Comparison of ENCODE assay signal across 8 cellular contexts in genomic region chr11:68459886-68460740, GRCh38. TPM values are rescaled to one million over a fixed set of nuclear protein-coding genes. Genes with fewer than 3 reads are reported as not detected.
DNase-seq lines count a peak whose midpoint lies in the region; ATAC-seq and TF ChIP-seq lines count a peak whose summit lies in the region.

No MANE protein-coding gene starts in this region.

- peaks cover 37% of the 10 kb centered on the region for H3K4me1 Mint-ChIP-seq in activated naive CD8-positive, alpha-beta T cell (ENCODE audit: low read depth)
- H3K4me1 Mint-ChIP-seq in glutamatergic neuron (ENCODE audit: low read depth, unreplicated experiment) = peaks cover 12% of the 10 kb centered on the region

- peak; percentile 98 for DNase-seq in GM10248 (ENCODE audit: extremely low spot score)
- DNase-seq in NCI-H1105 (lab: John Stamatoyannopoulos, UW) = peak; percentile 99
- DNase-seq in glutamatergic neuron = peak; percentile 97
- peak; percentile 90 for DNase-seq in omental fat pad (ENCODE audit: low spot score)

- H3K27ac Mint-ChIP-seq in activated naive CD8-positive, alpha-beta T cell = peak overlapping the region; percentile 94
- peak overlapping the region; percentile 90 for H3K27ac Mint-ChIP-seq in glutamatergic neuron (ENCODE audit: unreplicated experiment)

- CTCF ChIA-PET in GM10248 (lab: Yijun Ruan, JAX) = interaction anchor here (1.1 kb wide), 1 partner anchor 249 kb away, joined by 3 read pairs; no protein-coding TSS in a partner anchor

- peak overlapping the region; percentile 93 for H3K4me3 Mint-ChIP-seq in activated naive CD8-positive, alpha-beta T cell
- peak overlapping the region; percentile 83 for H3K4me3 Mint-ChIP-seq in glutamatergic neuron (ENCODE audit: unreplicated experiment)

- no peaks in the 10 kb centered on the region for H3K27me3 Mint-ChIP-seq in activated naive CD8-positive, alpha-beta T cell
- H3K27me3 Mint-ChIP-seq in glutamatergic neuron (ENCODE audit: unreplicated experiment) = peaks cover 15% of the 10 kb centered on the region

- POLR2A ChIA-PET in GM10248 (lab: Yijun Ruan, JAX) = interaction anchor here (0.9 kb wide), 1 partner anchor 696 kb away, joined by 3 read pairs; the partner anchor contains the start of gene SMIM38

- TF ChIP-seq CTCF in GM10248 (IDR thresholded peaks at IDR 0.05; ENCODE audit: control extremely low read depth, extremely low read depth, low read depth, missing control alignments) (no peak), glutamatergic neuron (IDR thresholded peaks at IDR 0.05; ENCODE audit: partially characterized antibody, unreplicated experiment) (no peak), omental fat pad (IDR thresholded peaks at IDR 0.05) (no peak)

- peak overlapping the region; percentile 77 for H3K27ac ChIP-seq in temporal lobe (ENCODE audit: low read depth, low read length)

- ATAC-seq in HG02642 (IDR thresholded peaks at IDR 0.05; ENCODE audit: poor library complexity, unreplicated experiment) (peak; percentile 87), SK-N-SH treated with all-trans-retinoic acid at 6 μM for 48 hours (peak; percentile 91), omental fat pad (ENCODE audit: low FRiP score) (peak; percentile 96)

- no peaks in the 10 kb centered on the region for H3K9me3 Mint-ChIP-seq in activated naive CD8-positive, alpha-beta T cell (ENCODE audit: low read depth)
- H3K9me3 Mint-ChIP-seq in glutamatergic neuron (ENCODE audit: unreplicated experiment) = peaks cover 7% of the 10 kb centered on the region

- H3K36me3 Mint-ChIP-seq in activated naive CD8-positive, alpha-beta T cell = peaks cover 3% of the 10 kb centered on the region
- no peaks in the 10 kb centered on the region for H3K36me3 Mint-ChIP-seq in glutamatergic neuron (ENCODE audit: unreplicated experiment)

TF ChIP-seq in SK-N-SH treated with all-trans-retinoic acid at 6 μM for 48 hours, 23 proteins besides CTCF, POLR2A, EP300 and RAD21 (continues in another document):
- peak; percentile 64 for TF ChIP-seq TSHZ2 (CRISPR knock-in tag; IDR thresholded peaks at IDR 0.05)
- no peak for TF ChIP-seq ZC3H10 (CRISPR knock-in tag; IDR thresholded peaks at IDR 0.05)
- 0 out of 2 replicates have a peak, but pooled peaks have one; percentile 38 for TF ChIP-seq TOX (CRISPR knock-in tag; IDR thresholded peaks at IDR 0.05; ENCODE audit: borderline replicate concordance)
- TF ChIP-seq CSDC2 (CRISPR knock-in tag; IDR thresholded peaks at IDR 0.05) = 0 out of 2 replicates have a peak, but pooled peaks have one; percentile 26
- 0 out of 2 replicates have a peak, but pooled peaks have one; percentile 24 for TF ChIP-seq ZFP3 (CRISPR knock-in tag; IDR thresholded peaks at IDR 0.05)
- TF ChIP-seq PATZ1 (CRISPR knock-in tag; IDR thresholded peaks at IDR 0.05; ENCODE audit: borderline replicate concordance) = peak; percentile 92; the same call in 1 of the 2 replicates
- peak; percentile 30; the same call in 1 of the 2 replicates for TF ChIP-seq ZNF70 (CRISPR knock-in tag; IDR thresholded peaks at IDR 0.05)
- peak; percentile 85 for TF ChIP-seq ZNF565 (CRISPR knock-in tag; conservative IDR thresholded peaks at IDR 0.05; ENCODE audit: low read depth)
- peak; percentile 69 for TF ChIP-seq ZFP30 (CRISPR knock-in tag; IDR thresholded peaks at IDR 0.05)
- TF ChIP-seq GLIS3 (CRISPR knock-in tag; IDR thresholded peaks at IDR 0.05) = peak; percentile 98
- TF ChIP-seq SNAI2 (CRISPR knock-in tag; IDR thresholded peaks at IDR 0.05) = 0 out of 2 replicates have a peak, but pooled peaks have one; percentile 47
- peak; percentile 92; the same call in 1 of the 2 replicates for TF ChIP-seq RARB (CRISPR knock-in tag; IDR thresholded peaks at IDR 0.05)
- TF ChIP-seq ESRRG (CRISPR knock-in tag; IDR thresholded peaks at IDR 0.05) = peak; percentile 98
- TF ChIP-seq ZNF8 (CRISPR knock-in tag; IDR thresholded peaks at IDR 0.05) = peak; percentile 48
- 0 out of 2 replicates have a peak, but pooled peaks have one; percentile 58 for TF ChIP-seq POU6F1 (CRISPR knock-in tag; IDR thresholded peaks at IDR 0.05; ENCODE audit: borderline replicate concordance, low read depth)
- no peak for TF ChIP-seq ARNTL (CRISPR knock-in tag; IDR thresholded peaks at IDR 0.05; ENCODE audit: borderline replicate concordance, low read depth)
- peak; percentile 25; the same call in 1 of the 2 replicates for TF ChIP-seq TCF4 (CRISPR knock-in tag; IDR thresholded peaks at IDR 0.05; ENCODE audit: borderline replicate concordance)
- no peak for TF ChIP-seq PPARA (CRISPR knock-in tag; IDR thresholded peaks at IDR 0.05; ENCODE audit: borderline replicate concordance)
- TF ChIP-seq ISL1 (CRISPR knock-in tag; IDR thresholded peaks at IDR 0.05) = no peak
- peak; percentile 95; the same call in 1 of the 2 replicates for TF ChIP-seq CSRNP3 (CRISPR knock-in tag; IDR thresholded peaks at IDR 0.05)
- TF ChIP-seq BACH2 (CRISPR knock-in tag; IDR thresholded peaks at IDR 0.05; ENCODE audit: borderline replicate concordance) = no peak

RNA-seq across cellular contexts. Expression of gene PPP6R3, which starts 0.4 kb away (rescaled TPM):
- total RNA-seq in glutamatergic neuron (ENCODE audit: unreplicated experiment) = 312 TPM
- 100 to 1,000 TPM; 104 to 137 (median 119) TPM for total RNA-seq in omental fat pad
- total RNA-seq in temporal lobe = 85.6 TPM

Comparison
In these comparisons a context has a peak if more than half of its experiments do, and no peak if none do; other contexts are left out.
1. Peak in every context shown above with its lines: DNase-seq, ATAC-seq and H3K27ac ChIP-seq.